16 cellular contexts compared by ENCODE assay signal in the genomic region with DNA sequence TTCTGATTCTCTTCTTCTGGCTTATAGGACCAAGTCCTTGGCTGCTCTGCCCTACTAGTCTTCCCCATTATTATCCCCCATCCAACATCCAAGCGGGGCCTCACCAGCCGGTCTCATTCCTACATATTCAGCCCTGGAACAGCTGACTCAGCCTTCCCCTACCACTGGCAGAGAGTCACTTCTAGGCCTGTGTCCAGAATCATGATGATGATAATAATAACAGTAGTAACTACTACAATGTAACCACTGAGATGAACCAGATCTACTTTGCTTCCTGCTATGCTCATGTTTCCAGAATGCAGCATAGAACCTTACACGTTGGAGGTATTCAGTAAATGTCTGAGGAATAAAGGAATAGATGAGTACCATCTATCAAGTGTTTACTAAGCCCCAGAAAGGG.
DNase-seq lines count a peak whose midpoint lies in the region; ATAC-seq, FAIRE-seq and TF ChIP-seq lines count a peak whose summit lies in the region.
"Had no signal": no experiment of that assay in that cellular context is flagged by ENCODE, and none has a peak within 500 bp of the region (broad histone marks: within the 10 kb centered on the region; RNA-seq: fewer than 3 reads in every experiment).

No MANE protein-coding gene starts in this region.

- peaks cover 3% of the 10 kb centered on the region for H3K9me3 Mint-ChIP-seq in stimulated activated memory B cell treated with anti-CD40 and anti-IgM and Interleukin-4, amounts not matched to agents 10 μg/mL and 1 μg/mL and 100 μg/mL, for 72 hours
- no peaks in the 10 kb centered on the region for H3K9me3 Mint-ChIP-seq in activated T-cell treated with anti-CD3 and anti-CD28 coated beads, Interleukin-2, amount 50 U/mL, for 72 hours
- H3K9me3 Mint-ChIP-seq: activated T-cell treated with anti-CD3 and anti-CD28 coated beads, Interleukin-2, amount 50 U/mL, for 4 hours had no signal

- no peak overlapping the region for H3K27ac Mint-ChIP-seq in stimulated activated memory B cell treated with anti-CD40 and anti-IgM and Interleukin-4, amounts not matched to agents 10 μg/mL and 1 μg/mL and 100 μg/mL, for 72 hours
- no peak overlapping the region for H3K27ac Mint-ChIP-seq in activated T-cell treated with anti-CD3 and anti-CD28 coated beads, Interleukin-2, amount 50 U/mL, for 72 hours
- H3K27ac Mint-ChIP-seq: activated CD4-positive, alpha-beta T cell treated with anti-CD3 and anti-CD28 coated beads for 36 hours; naive thymus-derived CD8-positive, alpha-beta T cell had no signal

- H3K36me3 Mint-ChIP-seq in stimulated activated memory B cell treated with anti-CD40 and anti-IgM and Interleukin-4, amounts not matched to agents 10 μg/mL and 1 μg/mL and 100 μg/mL, for 72 hours, result no peaks in the 10 kb centered on the region
- H3K36me3 Mint-ChIP-seq in activated T-cell treated with anti-CD3 and anti-CD28 coated beads, Interleukin-2, amount 50 U/mL, for 72 hours (ENCODE audit: insufficient read depth in 2 of 2), result no peaks in the 10 kb centered on the region
- H3K36me3 Mint-ChIP-seq: naive thymus-derived CD8-positive, alpha-beta T cell had no signal

- peaks cover 22% of the 10 kb centered on the region for H3K27me3 Mint-ChIP-seq in stimulated activated memory B cell treated with anti-CD40 and anti-IgM and Interleukin-4, amounts not matched to agents 10 μg/mL and 1 μg/mL and 100 μg/mL, for 72 hours
- peaks cover 6% of the 10 kb centered on the region for H3K27me3 Mint-ChIP-seq in activated T-cell treated with anti-CD3 and anti-CD28 coated beads, Interleukin-2, amount 50 U/mL, for 72 hours (ENCODE audit: low read depth)

- no peak for TF ChIP-seq CTCF in fibroblast of mammary gland (conservative IDR thresholded peaks at IDR 0.05; ENCODE audit: control insufficient read depth, insufficient read depth, low read depth, low read length)

- H3K4me3 ChIP-seq in fibroblast of mammary gland (ENCODE audit: control insufficient read depth, low read depth, low read length), result no peak overlapping the region
- H3K4me3 ChIP-seq: Peyer's patch had no signal

- H3K4me3 Mint-ChIP-seq in stimulated activated memory B cell treated with anti-CD40 and anti-IgM and Interleukin-4, amounts not matched to agents 10 μg/mL and 1 μg/mL and 100 μg/mL, for 72 hours, result no peak overlapping the region
- no peak overlapping the region for H3K4me3 Mint-ChIP-seq in activated T-cell treated with anti-CD3 and anti-CD28 coated beads, Interleukin-2, amount 50 U/mL, for 72 hours
- H3K4me3 Mint-ChIP-seq: activated CD4-positive, alpha-beta T cell treated with anti-CD3 and anti-CD28 coated beads for 36 hours; activated T-cell treated with anti-CD3 and anti-CD28 coated beads, Interleukin-2, amount 50 U/mL, for 4 hours; naive thymus-derived CD8-positive, alpha-beta T cell had no signal

- DNase-seq in GM04504 (ENCODE audit: low read depth), result peak; percentile 56
- peak; percentile 92 for DNase-seq in fibroblast of mammary gland (ENCODE audit: low read depth)
- no peak for DNase-seq in GM19239 (ENCODE audit: insufficient read length, low spot score)
- DNase-seq in NCI-H1436 (lab: John Stamatoyannopoulos, UW), result no peak
- DNase-seq in activated T-cell treated with anti-CD3 and anti-CD28 coated beads, Interleukin-2, amount 50 U/mL, for 72 hours, result no peak
- DNase-seq: activated CD4-positive, alpha-beta T cell treated with anti-CD3 and anti-CD28 coated beads for 36 hours; activated T-cell treated with anti-CD3 and anti-CD28 coated beads, Interleukin-2, amount 50 U/mL, for 4 hours; amygdala; effector CD8-positive, alpha-beta T cell; glutamatergic neuron; left colon; naive thymus-derived CD8-positive, alpha-beta T cell; NCI-H526 treated with DMSO at 0.1 percent for 48 hours; Peyer's patch had no signal

- no peaks in the 10 kb centered on the region for H3K4me1 Mint-ChIP-seq in stimulated activated memory B cell treated with anti-CD40 and anti-IgM and Interleukin-4, amounts not matched to agents 10 μg/mL and 1 μg/mL and 100 μg/mL, for 72 hours
- H3K4me1 Mint-ChIP-seq in activated T-cell treated with anti-CD3 and anti-CD28 coated beads, Interleukin-2, amount 50 U/mL, for 72 hours (ENCODE audit: low read depth), result no peaks in the 10 kb centered on the region
- H3K4me1 Mint-ChIP-seq: activated CD4-positive, alpha-beta T cell treated with anti-CD3 and anti-CD28 coated beads for 36 hours; naive thymus-derived CD8-positive, alpha-beta T cell had no signal

- peak; percentile 93 for ATAC-seq in SK-N-SH treated with all-trans-retinoic acid at 6 μM for 48 hours
- ATAC-seq in stimulated activated memory B cell treated with anti-CD40 and anti-IgM and Interleukin-4, amounts not matched to agents 10 μg/mL and 1 μg/mL and 100 μg/mL, for 72 hours, result peak; percentile 25
- ATAC-seq in activated T-cell treated with anti-CD3 and anti-CD28 coated beads, Interleukin-2, amount 50 U/mL, for 72 hours (replicated peaks in 1 of 2), result no peak
- ATAC-seq: activated CD4-positive, alpha-beta T cell treated with anti-CD3 and anti-CD28 coated beads for 36 hours; activated T-cell treated with anti-CD3 and anti-CD28 coated beads, Interleukin-2, amount 50 U/mL, for 4 hours; left colon; naive thymus-derived CD8-positive, alpha-beta T cell had no signal

- no peak for FAIRE-seq in GM19239 (lab: Jason Lieb, UNC)

TF ChIP-seq in SK-N-SH treated with all-trans-retinoic acid at 6 μM for 48 hours, 23 proteins besides CTCF, POLR2A, EP300 and RAD21 (continues in another document):
- TF ChIP-seq ZFP3 (CRISPR knock-in tag; IDR thresholded peaks at IDR 0.05), result no peak
- TF ChIP-seq ZNF565 (CRISPR knock-in tag; conservative IDR thresholded peaks at IDR 0.05; ENCODE audit: low read depth), result no peak
- TF ChIP-seq TCF4 (CRISPR knock-in tag; IDR thresholded peaks at IDR 0.05; ENCODE audit: borderline replicate concordance), result no peak
- TF ChIP-seq, protein P1, sequence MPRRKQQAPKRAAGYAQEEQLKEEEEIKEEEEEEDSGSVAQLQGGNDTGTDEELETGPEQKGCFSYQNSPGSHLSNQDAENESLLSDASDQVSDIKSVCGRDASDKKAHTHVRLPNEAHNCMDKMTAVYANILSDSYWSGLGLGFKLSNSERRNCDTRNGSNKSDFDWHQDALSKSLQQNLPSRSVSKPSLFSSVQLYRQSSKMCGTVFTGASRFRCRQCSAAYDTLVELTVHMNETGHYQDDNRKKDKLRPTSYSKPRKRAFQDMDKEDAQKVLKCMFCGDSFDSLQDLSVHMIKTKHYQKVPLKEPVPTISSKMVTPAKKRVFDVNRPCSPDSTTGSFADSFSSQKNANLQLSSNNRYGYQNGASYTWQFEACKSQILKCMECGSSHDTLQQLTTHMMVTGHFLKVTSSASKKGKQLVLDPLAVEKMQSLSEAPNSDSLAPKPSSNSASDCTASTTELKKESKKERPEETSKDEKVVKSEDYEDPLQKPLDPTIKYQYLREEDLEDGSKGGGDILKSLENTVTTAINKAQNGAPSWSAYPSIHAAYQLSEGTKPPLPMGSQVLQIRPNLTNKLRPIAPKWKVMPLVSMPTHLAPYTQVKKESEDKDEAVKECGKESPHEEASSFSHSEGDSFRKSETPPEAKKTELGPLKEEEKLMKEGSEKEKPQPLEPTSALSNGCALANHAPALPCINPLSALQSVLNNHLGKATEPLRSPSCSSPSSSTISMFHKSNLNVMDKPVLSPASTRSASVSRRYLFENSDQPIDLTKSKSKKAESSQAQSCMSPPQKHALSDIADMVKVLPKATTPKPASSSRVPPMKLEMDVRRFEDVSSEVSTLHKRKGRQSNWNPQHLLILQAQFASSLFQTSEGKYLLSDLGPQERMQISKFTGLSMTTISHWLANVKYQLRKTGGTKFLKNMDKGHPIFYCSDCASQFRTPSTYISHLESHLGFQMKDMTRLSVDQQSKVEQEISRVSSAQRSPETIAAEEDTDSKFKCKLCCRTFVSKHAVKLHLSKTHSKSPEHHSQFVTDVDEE (CRISPR knock-in tag; IDR thresholded peaks at IDR 0.05), result no peak
- TF ChIP-seq, protein P2, sequence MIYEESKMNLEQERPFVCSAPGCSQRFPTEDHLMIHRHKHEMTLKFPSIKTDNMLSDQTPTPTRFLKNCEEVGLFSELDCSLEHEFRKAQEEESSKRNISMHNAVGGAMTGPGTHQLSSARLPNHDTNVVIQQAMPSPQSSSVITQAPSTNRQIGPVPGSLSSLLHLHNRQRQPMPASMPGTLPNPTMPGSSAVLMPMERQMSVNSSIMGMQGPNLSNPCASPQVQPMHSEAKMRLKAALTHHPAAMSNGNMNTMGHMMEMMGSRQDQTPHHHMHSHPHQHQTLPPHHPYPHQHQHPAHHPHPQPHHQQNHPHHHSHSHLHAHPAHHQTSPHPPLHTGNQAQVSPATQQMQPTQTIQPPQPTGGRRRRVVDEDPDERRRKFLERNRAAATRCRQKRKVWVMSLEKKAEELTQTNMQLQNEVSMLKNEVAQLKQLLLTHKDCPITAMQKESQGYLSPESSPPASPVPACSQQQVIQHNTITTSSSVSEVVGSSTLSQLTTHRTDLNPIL (CRISPR knock-in tag; IDR thresholded peaks at IDR 0.05; ENCODE audit: low read depth), result no peak
- no peak for TF ChIP-seq PPARA (CRISPR knock-in tag; IDR thresholded peaks at IDR 0.05; ENCODE audit: borderline replicate concordance)
- TF ChIP-seq GLIS3 (CRISPR knock-in tag; IDR thresholded peaks at IDR 0.05), result no peak
- no peak for TF ChIP-seq ZFP30 (CRISPR knock-in tag; IDR thresholded peaks at IDR 0.05)
- TF ChIP-seq OSR1 (CRISPR knock-in tag; IDR thresholded peaks at IDR 0.05), result no peak
- TF ChIP-seq ISL1 (CRISPR knock-in tag; IDR thresholded peaks at IDR 0.05), result no peak
- no peak for TF ChIP-seq ZNF70 (CRISPR knock-in tag; IDR thresholded peaks at IDR 0.05)
- TF ChIP-seq CSDC2 (CRISPR knock-in tag; IDR thresholded peaks at IDR 0.05), result no peak
- TF ChIP-seq, protein P3, sequence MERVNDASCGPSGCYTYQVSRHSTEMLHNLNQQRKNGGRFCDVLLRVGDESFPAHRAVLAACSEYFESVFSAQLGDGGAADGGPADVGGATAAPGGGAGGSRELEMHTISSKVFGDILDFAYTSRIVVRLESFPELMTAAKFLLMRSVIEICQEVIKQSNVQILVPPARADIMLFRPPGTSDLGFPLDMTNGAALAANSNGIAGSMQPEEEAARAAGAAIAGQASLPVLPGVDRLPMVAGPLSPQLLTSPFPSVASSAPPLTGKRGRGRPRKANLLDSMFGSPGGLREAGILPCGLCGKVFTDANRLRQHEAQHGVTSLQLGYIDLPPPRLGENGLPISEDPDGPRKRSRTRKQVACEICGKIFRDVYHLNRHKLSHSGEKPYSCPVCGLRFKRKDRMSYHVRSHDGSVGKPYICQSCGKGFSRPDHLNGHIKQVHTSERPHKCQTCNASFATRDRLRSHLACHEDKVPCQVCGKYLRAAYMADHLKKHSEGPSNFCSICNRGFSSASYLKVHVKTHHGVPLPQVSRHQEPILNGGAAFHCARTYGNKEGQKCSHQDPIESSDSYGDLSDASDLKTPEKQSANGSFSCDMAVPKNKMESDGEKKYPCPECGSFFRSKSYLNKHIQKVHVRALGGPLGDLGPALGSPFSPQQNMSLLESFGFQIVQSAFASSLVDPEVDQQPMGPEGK (CRISPR knock-in tag; IDR thresholded peaks at IDR 0.05; ENCODE audit: borderline replicate concordance), result no peak
- no peak for TF ChIP-seq RARB (CRISPR knock-in tag; IDR thresholded peaks at IDR 0.05)
- no peak for TF ChIP-seq ESRRG (CRISPR knock-in tag; IDR thresholded peaks at IDR 0.05)

Comparison
In these comparisons a context has a peak if more than half of its experiments do, and no peak if none do; other contexts are left out.
1. DNase-seq: peak in GM04504 (single experiment) and fibroblast of mammary gland (single experiment); none in GM19239 (single experiment), NCI-H1436 (single experiment) and activated T-cell treated with anti-CD3 and anti-CD28 coated beads, Interleukin-2, amount 50 U/mL, for 72 hours (0 of 2).
2. ATAC-seq: peak in SK-N-SH treated with all-trans-retinoic acid at 6 μM for 48 hours (single experiment) and stimulated activated memory B cell treated with anti-CD40 and anti-IgM and Interleukin-4, amounts not matched to agents 10 μg/mL and 1 μg/mL and 100 μg/mL, for 72 hours (single experiment); none in activated T-cell treated with anti-CD3 and anti-CD28 coated beads, Interleukin-2, amount 50 U/mL, for 72 hours (0 of 2).